ENCODE assay signal across 9 cellular contexts in genomic region chr4:150402968-150403367, GRCh38.
A peak's percentile ranks its signal among the peaks of the same experiment; 100 is the strongest.
DNase-seq lines count a peak whose midpoint lies in the region; ATAC-seq and TF ChIP-seq lines count a peak whose summit lies in the region.
"Had no signal": no experiment of that assay in that cellular context is flagged by ENCODE, and none has a peak within 500 bp of the region (broad histone marks: within the 10 kb centered on the region; RNA-seq: fewer than 3 reads in every experiment).

No MANE protein-coding gene starts in this region.

- peak; percentile 25 for DNase-seq in activated CD4-positive, alpha-beta memory T cell treated with anti-CD3 and anti-CD28 coated beads for 36 hours
- no peak for DNase-seq in activated CD4-positive, alpha-beta memory T cell treated with anti-CD3 and anti-CD28 coated beads, Interleukin-2, amount 10 ng/mL, durations not matched to agents 7 days and 5 days
- DNase-seq in NCI-H510A treated with DMSO at 0.1 percent for 48 hours (lab: John Stamatoyannopoulos, UW), result peak; percentile 60
- DNase-seq in left ventricle myocardium inferior, result peak; percentile 57
- no peak for DNase-seq in GM19240 (ENCODE audit: insufficient read length, low spot score)
- DNase-seq in uterus, result no peak

- TF ChIP-seq CTCF in left ventricle myocardium inferior (IDR thresholded peaks at IDR 0.05; ENCODE audit: borderline replicate concordance) (no peak), uterus (IDR thresholded peaks at IDR 0.05) (no peak)

- no peaks in the 10 kb centered on the region for H3K27me3 Mint-ChIP-seq in activated CD4-positive, alpha-beta memory T cell treated with anti-CD3 and anti-CD28 coated beads for 36 hours
- no peaks in the 10 kb centered on the region for H3K27me3 Mint-ChIP-seq in activated CD4-positive, alpha-beta memory T cell treated with anti-CD3 and anti-CD28 coated beads, Interleukin-2, amount 10 ng/mL, durations not matched to agents 7 days and 5 days
- H3K27me3 Mint-ChIP-seq: IgD-negative memory B cell had no signal

- no peak overlapping the region for H3K4me3 Mint-ChIP-seq in activated CD4-positive, alpha-beta memory T cell treated with anti-CD3 and anti-CD28 coated beads for 36 hours
- H3K4me3 Mint-ChIP-seq in activated CD4-positive, alpha-beta memory T cell treated with anti-CD3 and anti-CD28 coated beads, Interleukin-2, amount 10 ng/mL, durations not matched to agents 7 days and 5 days, result no peak overlapping the region
- H3K4me3 Mint-ChIP-seq: IgD-negative memory B cell had no signal

- no peak overlapping the region for H3K27ac ChIP-seq in left ventricle myocardium inferior (replicated peaks)
- no peak overlapping the region for H3K27ac ChIP-seq in uterus

- peaks cover 22% of the 10 kb centered on the region for H3K36me3 Mint-ChIP-seq in activated CD4-positive, alpha-beta memory T cell treated with anti-CD3 and anti-CD28 coated beads for 36 hours
- H3K36me3 Mint-ChIP-seq in activated CD4-positive, alpha-beta memory T cell treated with anti-CD3 and anti-CD28 coated beads, Interleukin-2, amount 10 ng/mL, durations not matched to agents 7 days and 5 days (ENCODE audit: low read depth), result peaks cover 20% of the 10 kb centered on the region

- ATAC-seq in HG03025 (IDR thresholded peaks at IDR 0.05; ENCODE audit: low FRiP score, unreplicated experiment) (peak; percentile 74), HG03196 (IDR thresholded peaks at IDR 0.05; ENCODE audit: unreplicated experiment) (no peak)

- peaks cover 4% of the 10 kb centered on the region for H3K4me1 ChIP-seq in left ventricle myocardium inferior
- no peaks in the 10 kb centered on the region for H3K4me1 ChIP-seq in uterus

- CTCF ChIA-PET in activated CD4-positive, alpha-beta memory T cell treated with anti-CD3 and anti-CD28 coated beads for 36 hours (lab: Charles Lee), result no interaction called here
- CTCF ChIA-PET in activated CD4-positive, alpha-beta memory T cell treated with anti-CD3 and anti-CD28 coated beads, Interleukin-2, amount 10 ng/mL, durations not matched to agents 7 days and 5 days (lab: Charles Lee), result no interaction called here

- H3K27ac Mint-ChIP-seq in activated CD4-positive, alpha-beta memory T cell treated with anti-CD3 and anti-CD28 coated beads for 36 hours, result no peak overlapping the region
- no peak overlapping the region for H3K27ac Mint-ChIP-seq in activated CD4-positive, alpha-beta memory T cell treated with anti-CD3 and anti-CD28 coated beads, Interleukin-2, amount 10 ng/mL, durations not matched to agents 7 days and 5 days
- H3K27ac Mint-ChIP-seq: IgD-negative memory B cell had no signal

- intact Hi-C loops in activated CD4-positive, alpha-beta memory T cell treated with anti-CD3 and anti-CD28 coated beads for 36 hours (cut with micrococcal nuclease), result no loop called here
- intact Hi-C loops in left ventricle myocardium inferior (cut with micrococcal nuclease) (no loop called here), uterus (cut with DNase I; ENCODE audit: low total_unique reads) (no loop called here)

- POLR2A ChIA-PET in activated CD4-positive, alpha-beta memory T cell treated with anti-CD3 and anti-CD28 coated beads for 36 hours (lab: Charles Lee), result no interaction called here
- POLR2A ChIA-PET in activated CD4-positive, alpha-beta memory T cell treated with anti-CD3 and anti-CD28 coated beads, Interleukin-2, amount 10 ng/mL, durations not matched to agents 7 days and 5 days (lab: Charles Lee), result no interaction called here

- H3K4me3 ChIP-seq in left ventricle myocardium inferior, result no peak overlapping the region
- H3K4me3 ChIP-seq in uterus, result no peak overlapping the region

- no peaks in the 10 kb centered on the region for H3K36me3 ChIP-seq in left ventricle myocardium inferior
- no peaks in the 10 kb centered on the region for H3K36me3 ChIP-seq in uterus

- no peaks in the 10 kb centered on the region for H3K9me3 Mint-ChIP-seq in activated CD4-positive, alpha-beta memory T cell treated with anti-CD3 and anti-CD28 coated beads for 36 hours
- H3K9me3 Mint-ChIP-seq in activated CD4-positive, alpha-beta memory T cell treated with anti-CD3 and anti-CD28 coated beads, Interleukin-2, amount 10 ng/mL, durations not matched to agents 7 days and 5 days, result peaks cover 5% of the 10 kb centered on the region
- H3K9me3 Mint-ChIP-seq: IgD-negative memory B cell had no signal

- no peaks in the 10 kb centered on the region for H3K27me3 ChIP-seq in left ventricle myocardium inferior (ENCODE audit: low read depth)
- H3K27me3 ChIP-seq in uterus, result no peaks in the 10 kb centered on the region

- TF ChIP-seq POLR2A in uterus (IDR thresholded peaks at IDR 0.05), result no peak

- H3K9me3 ChIP-seq in left ventricle myocardium inferior (replicated peaks) (no peaks in the 10 kb centered on the region), uterus (no peaks in the 10 kb centered on the region)

- H3K4me1 Mint-ChIP-seq in activated CD4-positive, alpha-beta memory T cell treated with anti-CD3 and anti-CD28 coated beads for 36 hours (ENCODE audit: low read depth), result no peaks in the 10 kb centered on the region
- H3K4me1 Mint-ChIP-seq in activated CD4-positive, alpha-beta memory T cell treated with anti-CD3 and anti-CD28 coated beads, Interleukin-2, amount 10 ng/mL, durations not matched to agents 7 days and 5 days, result no peaks in the 10 kb centered on the region
- H3K4me1 Mint-ChIP-seq: IgD-negative memory B cell had no signal

Comparison
In these comparisons a context has a peak if more than half of its experiments do, and no peak if none do; other contexts are left out.
1. DNase-seq: peak in activated CD4-positive, alpha-beta memory T cell treated with anti-CD3 and anti-CD28 coated beads for 36 hours (single experiment), NCI-H510A treated with DMSO at 0.1 percent for 48 hours (single experiment) and left ventricle myocardium inferior (single experiment); none in activated CD4-positive, alpha-beta memory T cell treated with anti-CD3 and anti-CD28 coated beads, Interleukin-2, amount 10 ng/mL, durations not matched to agents 7 days and 5 days (single experiment), GM19240 (single experiment) and uterus (0 of 2).